ENCODE assay signal across 13 cellular contexts in the genomic region with DNA sequence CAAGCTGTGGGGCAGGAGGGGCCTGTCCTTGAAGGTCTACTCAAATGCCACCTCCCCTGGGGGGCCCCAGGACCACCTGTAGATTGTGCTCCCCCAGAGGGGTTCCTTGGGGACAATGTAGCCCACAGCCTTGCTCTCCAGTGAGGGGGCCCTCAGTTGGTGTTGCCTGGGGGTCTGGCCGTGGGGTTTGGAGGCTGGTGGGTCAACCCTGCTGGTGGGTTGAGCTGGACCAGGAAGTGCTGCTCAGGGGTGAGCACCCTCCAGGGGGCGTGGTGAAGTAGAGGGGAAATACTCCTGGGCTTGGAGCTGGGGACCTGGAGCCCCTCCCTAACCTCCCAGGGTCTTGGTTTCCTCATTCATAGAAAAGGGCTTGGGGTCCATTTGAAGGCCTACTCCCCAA.
"Had no signal": no experiment of that assay in that cellular context is flagged by ENCODE, and none has a peak within 500 bp of the region (broad histone marks: within the 10 kb centered on the region; RNA-seq: fewer than 3 reads in every experiment).

No MANE protein-coding gene starts in this region.

- H3K36me3 ChIP-seq: gastrocnemius medialis, pancreas, upper lobe of right lung had no signal

- H3K9me3 Mint-ChIP-seq: activated naive CD4-positive, alpha-beta T cell treated with anti-CD3 and anti-CD28 coated beads, Interleukin-2, amount 50 U/mL, for 72 hours had no signal

- H3K4me3 ChIP-seq: gastrocnemius medialis, pancreas, upper lobe of right lung had no signal

- H3K4me1 ChIP-seq: gastrocnemius medialis, pancreas, upper lobe of right lung had no signal

- H3K27me3 ChIP-seq: pancreas had no signal

- DNase-seq: activated CD4-positive, alpha-beta T cell treated with anti-CD3 and anti-CD28 coated beads for 48 hours; activated effector memory CD4-positive, alpha-beta T cell treated with Interleukin-2 at 50 U/mL for 16 hours; cerebellar nuclear complex; gastrocnemius medialis; pancreas; stimulated activated CD4-positive, alpha-beta T cell treated with anti-CD3 and anti-CD28 coated beads, Interleukin-4, amount 100 ng/mL, for 1 hour; stimulated activated CD8-positive, alpha-beta memory T cell treated with anti-CD3 and anti-CD28 coated beads, Interleukin-4, amount 100 ng/mL, for 48 hours; stimulated activated naive CD8-positive, alpha-beta T cell treated with anti-CD3 and anti-CD28 coated beads, Interleukin-15, Interleukin-2, amounts not matched to agents 100 U/mL and 50 U/mL, for 24 hours; T-helper 1 cell; upper lobe of right lung had no signal

- H3K36me3 Mint-ChIP-seq: activated naive CD4-positive, alpha-beta T cell treated with anti-CD3 and anti-CD28 coated beads, Interleukin-2, amount 50 U/mL, for 72 hours had no signal

- H3K27ac Mint-ChIP-seq: activated naive CD4-positive, alpha-beta T cell treated with anti-CD3 and anti-CD28 coated beads, Interleukin-2, amount 50 U/mL, for 72 hours had no signal

- ATAC-seq: activated naive CD4-positive, alpha-beta T cell treated with anti-CD3 and anti-CD28 coated beads, Interleukin-2, amount 50 U/mL, for 72 hours; gastrocnemius medialis; stimulated activated naive CD8-positive, alpha-beta T cell treated with anti-CD3 and anti-CD28 coated beads, Interleukin-15, Interleukin-2, amounts not matched to agents 100 U/mL and 50 U/mL, for 24 hours; upper lobe of right lung had no signal

- H3K4me3 Mint-ChIP-seq: neural crest cell had no signal

- H3K9me3 ChIP-seq: gastrocnemius medialis, pancreas, upper lobe of right lung had no signal

- H3K27ac ChIP-seq: gastrocnemius medialis, pancreas, upper lobe of right lung, VCaP had no signal
